ENCODE assay signal across 8 cellular contexts in the genomic region with DNA sequence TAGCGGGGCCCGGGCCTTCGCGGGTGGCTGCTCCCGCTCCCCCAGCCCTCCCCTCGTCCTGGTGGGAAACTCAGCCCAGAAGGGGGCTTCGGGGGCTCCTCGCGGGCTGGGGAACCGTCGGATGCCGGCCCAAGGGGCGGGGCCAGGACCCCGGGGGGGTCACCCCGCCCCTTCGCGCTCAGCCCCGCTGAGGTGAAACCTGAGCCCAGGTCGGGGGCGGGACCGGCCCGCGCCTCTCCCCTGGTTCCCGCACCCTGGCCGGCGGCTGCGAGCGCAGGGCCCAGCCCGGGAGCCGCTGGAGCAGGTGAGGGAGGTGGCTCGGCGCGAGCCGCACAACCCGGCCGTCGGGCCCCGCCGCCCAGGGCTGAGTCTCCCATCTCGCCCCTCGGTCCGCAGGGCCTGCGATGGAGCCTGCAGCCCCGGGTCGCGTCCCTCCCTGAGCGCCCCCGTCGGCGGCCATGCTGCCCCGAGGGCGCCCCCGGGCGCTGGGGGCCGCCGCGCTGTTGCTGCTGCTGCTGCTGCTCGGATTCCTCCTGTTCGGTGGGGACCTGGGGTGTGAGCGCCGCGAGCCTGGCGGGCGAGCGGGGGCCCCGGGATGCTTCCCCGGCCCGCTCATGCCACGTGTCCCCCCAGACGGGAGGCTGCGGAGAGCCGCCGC. TPM values are rescaled to one million over a fixed set of nuclear protein-coding genes. Genes with fewer than 3 reads are reported as not detected.
DNase-seq lines count a peak whose midpoint lies in the region; ATAC-seq and TF ChIP-seq lines count a peak whose summit lies in the region.

A gene (plus strand): TSS at position 232 of the 658 bp plus-strand sequence. CDS start 227 bp downstream, at position 459.

- H3K27me3 ChIP-seq in foreskin keratinocyte (no peaks in the 10 kb centered on the region), rectal smooth muscle tissue (ENCODE audit: control insufficient read depth, insufficient read depth, low read length) (peaks cover 7% of the 10 kb centered on the region)

- H3K27me3 Mint-ChIP-seq in T-helper 1 cell treated with Interleukin-12 subunit alpha and Interleukin-12 subunit beta and Interleukin-4 antibody, amounts not matched to agents 30 μg/mL and 1 μg/mL, for 36 hours (ENCODE audit: low read depth), result peaks cover 31% of the 10 kb centered on the region

- H3K27ac ChIP-seq in foreskin keratinocyte (no peak within 1 kb of the TSS), rectal smooth muscle tissue (ENCODE audit: low read depth, low read length) (no peak within 1 kb of the TSS)

- peak within 1 kb of the TSS; percentile 58 for H3K4me3 Mint-ChIP-seq in T-helper 1 cell treated with Interleukin-12 subunit alpha and Interleukin-12 subunit beta and Interleukin-4 antibody, amounts not matched to agents 30 μg/mL and 1 μg/mL, for 36 hours

- no peak for TF ChIP-seq CTCF in foreskin keratinocyte (conservative IDR thresholded peaks at IDR 0.05)

- H3K36me3 ChIP-seq in rectal smooth muscle tissue (ENCODE audit: control insufficient read depth, insufficient read depth, low read length), result no peaks in the 10 kb centered on the region

- H3K4me1 ChIP-seq in foreskin keratinocyte (no peaks in the 10 kb centered on the region), rectal smooth muscle tissue (ENCODE audit: control insufficient read depth, insufficient read depth, low read length) (no peaks in the 10 kb centered on the region)

- DNase-seq in Right ventricle myocardium superior (peak; percentile 35), left ventricle myocardium superior (no peak), foreskin keratinocyte (peak in 1 of 2 donors; percentile 42), H4 (ENCODE audit: low spot score) (no peak)

- H3K4me3 ChIP-seq in rectal smooth muscle tissue (ENCODE audit: low read length), result peak within 1 kb of the TSS; percentile 38

- no peak within 1 kb of the TSS for H3K9ac ChIP-seq in rectal smooth muscle tissue (ENCODE audit: low read length)

- H3K36me3 Mint-ChIP-seq in T-helper 1 cell treated with Interleukin-12 subunit alpha and Interleukin-12 subunit beta and Interleukin-4 antibody, amounts not matched to agents 30 μg/mL and 1 μg/mL, for 36 hours (ENCODE audit: low read depth), result peaks cover 3% of the 10 kb centered on the region

- peaks cover 7% of the 10 kb centered on the region for H3K4me1 Mint-ChIP-seq in T-helper 1 cell treated with Interleukin-12 subunit alpha and Interleukin-12 subunit beta and Interleukin-4 antibody, amounts not matched to agents 30 μg/mL and 1 μg/mL, for 36 hours (ENCODE audit: low read depth)

- intact Hi-C loops in Right ventricle myocardium superior (cut with DNase I) (no loop called here), left ventricle myocardium superior (cut with micrococcal nuclease) (no loop called here)

- no peak within 1 kb of the TSS for H3K27ac Mint-ChIP-seq in T-helper 1 cell treated with Interleukin-12 subunit alpha and Interleukin-12 subunit beta and Interleukin-4 antibody, amounts not matched to agents 30 μg/mL and 1 μg/mL, for 36 hours

- no peaks in the 10 kb centered on the region for H3K9me3 Mint-ChIP-seq in T-helper 1 cell treated with Interleukin-12 subunit alpha and Interleukin-12 subunit beta and Interleukin-4 antibody, amounts not matched to agents 30 μg/mL and 1 μg/mL, for 36 hours

- ATAC-seq in Right ventricle myocardium superior (ENCODE audit: poor library complexity), result no peak
- no peak for ATAC-seq in left ventricle myocardium superior
- peak; percentile 28 for ATAC-seq in foreskin keratinocyte
- no peak for ATAC-seq in HG03432 (IDR thresholded peaks at IDR 0.05; ENCODE audit: unreplicated experiment)
- ATAC-seq in HG02973 (IDR thresholded peaks at IDR 0.05; ENCODE audit: unreplicated experiment), result no peak

RNA-seq across cellular contexts. Expression of the gene that starts here (rescaled TPM):
- total RNA-seq in Right ventricle myocardium superior, result not detected
- not detected for total RNA-seq in left ventricle myocardium superior
- total RNA-seq in foreskin keratinocyte, result 42.6 and 48.1 TPM in 2 replicates
- polyA plus RNA-seq in foreskin keratinocyte, result 57.7 and 65.8 TPM in 2 replicates
- total RNA-seq in H4 (2014; rRNA removed; shearing (Covaris generic)), result not detected in 2 replicates

Comparison
In these comparisons a context has a peak if more than half of its experiments do, and no peak if none do; other contexts are left out.
1. RNA of the gene that starts here (total RNA-seq): 42.6 to 48.1 TPM in foreskin keratinocyte; not detected in left ventricle myocardium superior (single experiment), not detected in Right ventricle myocardium superior (single experiment) and not detected in H4; every median in the first group is over 10 times any median in the second.
2. Peak in DNase-seq in Right ventricle myocardium superior; RNA of the gene not detected or under 1 TPM.